In genomic region chr3:129985113-129985512, GRCh38 we compare ENCODE assay signal across 28 cellular contexts. TPM values are rescaled to one million over a fixed set of nuclear protein-coding genes. Genes with fewer than 3 reads are reported as not detected.
DNase-seq lines count a peak whose midpoint lies in the region; TF ChIP-seq lines count a peak whose summit lies in the region.
"Had no signal": no experiment of that assay in that cellular context is flagged by ENCODE, and none has a peak within 500 bp of the region (broad histone marks: within the 10 kb centered on the region; RNA-seq: fewer than 3 reads in every experiment).

No MANE protein-coding gene starts in this region.

- CTCF ChIA-PET in activated CD4-positive, alpha-beta memory T cell treated with anti-CD3 and anti-CD28 coated beads for 36 hours (lab: Charles Lee) = no interaction called here

- DNase-seq in BE2C = peak; percentile 45
- DNase-seq in DMS79 treated with DMSO at 0.1 percent for 48 hours (lab: John Stamatoyannopoulos, UW) = peak; percentile 89
- DNase-seq in NCI-H2029 treated with DMSO at 0.1 percent for 48 hours (lab: John Stamatoyannopoulos, UW) = peak; percentile 32
- DNase-seq in NCI-H748 treated with DMSO at 0.1 percent for 48 hours (lab: John Stamatoyannopoulos, UW) = peak; percentile 77
- DNase-seq in nucleus accumbens (lab: John Stamatoyannopoulos, UW) = no peak
- no peak for DNase-seq in ureter (ENCODE audit: low spot score)
- DNase-seq in activated CD4-positive, alpha-beta memory T cell treated with anti-CD3 and anti-CD28 coated beads for 36 hours = no peak
- no peak for DNase-seq in colonic mucosa
- DNase-seq: ACHN; activated CD4-positive, alpha-beta T cell treated with anti-CD3 and anti-CD28 coated beads, Interleukin-2, amount 10 ng/mL, durations not matched to agents 7 days and 5 days; cerebellar nuclear complex; GF-D8; H7; left lung; NCI-H1694 treated with DMSO at 0.1 percent for 48 hours; nephron progenitor cell; NK-92 treated with Interleukin-12 subunit alpha and Interleukin-12 subunit beta, amount 100 ng/mL, for 24 hours; Peyer's patch; posterior cingulate gyrus had no signal

- no peak overlapping the region for H3K4me3 ChIP-seq in BE2C (ENCODE audit: low read depth, low read length)
- no peak overlapping the region for H3K4me3 ChIP-seq in colonic mucosa
- H3K4me3 ChIP-seq: ascending aorta, left lung, Peyer's patch had no signal

- peaks cover 10% of the 10 kb centered on the region for H3K4me1 ChIP-seq in BE2C
- no peaks in the 10 kb centered on the region for H3K4me1 ChIP-seq in colonic mucosa
- H3K4me1 ChIP-seq: ascending aorta, left lung, Peyer's patch had no signal

- H3K9me3 ChIP-seq in BE2C = no peaks in the 10 kb centered on the region
- H3K9me3 ChIP-seq in colonic mucosa = no peaks in the 10 kb centered on the region
- H3K9me3 ChIP-seq: ascending aorta, left lung, Peyer's patch had no signal

- H3K4me1 Mint-ChIP-seq in activated CD4-positive, alpha-beta memory T cell treated with anti-CD3 and anti-CD28 coated beads for 36 hours (ENCODE audit: low read depth) = no peaks in the 10 kb centered on the region
- H3K4me1 Mint-ChIP-seq: activated CD4-positive, alpha-beta T cell treated with anti-CD3 and anti-CD28 coated beads, Interleukin-2, amount 10 ng/mL, durations not matched to agents 7 days and 5 days had no signal

- no peak overlapping the region for H3K4me3 Mint-ChIP-seq in activated CD4-positive, alpha-beta memory T cell treated with anti-CD3 and anti-CD28 coated beads for 36 hours
- H3K4me3 Mint-ChIP-seq: activated CD4-positive, alpha-beta T cell treated with anti-CD3 and anti-CD28 coated beads, Interleukin-2, amount 10 ng/mL, durations not matched to agents 7 days and 5 days; activated naive CD8-positive, alpha-beta T cell; nephron progenitor cell had no signal

- no peaks in the 10 kb centered on the region for H3K36me3 Mint-ChIP-seq in activated CD4-positive, alpha-beta memory T cell treated with anti-CD3 and anti-CD28 coated beads for 36 hours
- H3K36me3 Mint-ChIP-seq: activated naive CD8-positive, alpha-beta T cell had no signal

- intact Hi-C loops in activated CD4-positive, alpha-beta memory T cell treated with anti-CD3 and anti-CD28 coated beads for 36 hours (cut with micrococcal nuclease) = loop anchor here (5.0 kb wide), 1 partner anchor 38 kb away; no protein-coding TSS in a partner anchor
- intact Hi-C loops in colonic mucosa (cut with DNase I) = no loop called here

- TF ChIP-seq CTCF in BE2C (IDR thresholded peaks at IDR 0.05; ENCODE audit: low read depth, low read length) (no peak), colonic mucosa (IDR thresholded peaks at IDR 0.05) (no peak)

- H3K27me3 ChIP-seq in BE2C (no peaks in the 10 kb centered on the region), colonic mucosa (no peaks in the 10 kb centered on the region)
- H3K27me3 ChIP-seq: ascending aorta, left lung, Peyer's patch had no signal

- H3K9me3 Mint-ChIP-seq in activated CD4-positive, alpha-beta memory T cell treated with anti-CD3 and anti-CD28 coated beads for 36 hours = no peaks in the 10 kb centered on the region
- H3K9me3 Mint-ChIP-seq: activated CD4-positive, alpha-beta T cell treated with anti-CD3 and anti-CD28 coated beads, Interleukin-2, amount 10 ng/mL, durations not matched to agents 7 days and 5 days; nephron progenitor cell had no signal

- H3K9ac ChIP-seq in colonic mucosa (ENCODE audit: low read depth in 2 of 2, low read length in 2 of 2) = no peak overlapping the region

- POLR2A ChIA-PET in activated CD4-positive, alpha-beta memory T cell treated with anti-CD3 and anti-CD28 coated beads for 36 hours (lab: Charles Lee) = no interaction called here

- H3K36me3 ChIP-seq in BE2C = no peaks in the 10 kb centered on the region
- H3K36me3 ChIP-seq in colonic mucosa = no peaks in the 10 kb centered on the region
- H3K36me3 ChIP-seq: ascending aorta, left lung, Peyer's patch had no signal

- H3K27ac Mint-ChIP-seq in activated CD4-positive, alpha-beta memory T cell treated with anti-CD3 and anti-CD28 coated beads for 36 hours = no peak overlapping the region
- H3K27ac Mint-ChIP-seq: activated CD4-positive, alpha-beta T cell treated with anti-CD3 and anti-CD28 coated beads, Interleukin-2, amount 10 ng/mL, durations not matched to agents 7 days and 5 days; activated naive CD8-positive, alpha-beta T cell; nephron progenitor cell had no signal

- H3K27ac ChIP-seq in colonic mucosa = no peak overlapping the region
- H3K27ac ChIP-seq: ascending aorta, C4-2B, epithelial cell of prostate, HL-60, left lung, Peyer's patch had no signal

- no peaks in the 10 kb centered on the region for H3K27me3 Mint-ChIP-seq in activated CD4-positive, alpha-beta memory T cell treated with anti-CD3 and anti-CD28 coated beads for 36 hours
- H3K27me3 Mint-ChIP-seq: activated naive CD8-positive, alpha-beta T cell had no signal

RNA-seq across cellular contexts. Expression of gene TRH, which starts 10.6 kb away (rescaled TPM):
- polyA plus RNA-seq in BE2C (2012; ENCODE audit: insufficient read depth, insufficient read length, low read depth) = not detected
- total RNA-seq in ureter = not detected
- total RNA-seq in activated CD4-positive, alpha-beta memory T cell treated with anti-CD3 and anti-CD28 coated beads for 36 hours = not detected
- not detected for total RNA-seq in colonic mucosa
- total RNA-seq: activated CD4-positive, alpha-beta T cell treated with anti-CD3 and anti-CD28 coated beads, Interleukin-2, amount 10 ng/mL, durations not matched to agents 7 days and 5 days; ascending aorta; HepG2; left lung; Peyer's patch; SK-MEL-5; subcutaneous adipose tissue; T-helper 2 cell treated with Interferon-gamma antibody and Interleukin-4, amounts not matched to agents 100 ng/mL and 5 ng/mL, for 36 hours had no signal
- polyA plus RNA-seq: HepG2 had no signal

Comparison
In these comparisons a context has a peak if more than half of its experiments do, and no peak if none do; other contexts are left out.
1. DNase-seq: peak in BE2C (single experiment), DMS79 treated with DMSO at 0.1 percent for 48 hours (single experiment), NCI-H2029 treated with DMSO at 0.1 percent for 48 hours (single experiment) and NCI-H748 treated with DMSO at 0.1 percent for 48 hours (single experiment); none in nucleus accumbens (0 of 56), ureter (single experiment), activated CD4-positive, alpha-beta memory T cell treated with anti-CD3 and anti-CD28 coated beads for 36 hours (single experiment) and colonic mucosa (single experiment).